In genomic region chr12:55720894-55721444, GRCh38 we compare ENCODE assay signal across 8 cellular contexts.
DNase-seq lines count a peak whose midpoint lies in the region; ATAC-seq lines count a peak whose summit lies in the region.

No MANE protein-coding gene starts in this region.

- no peak for ATAC-seq in GM21737 (IDR thresholded peaks at IDR 0.05; ENCODE audit: unreplicated experiment)
- ATAC-seq in HG03521 (IDR thresholded peaks at IDR 0.05; ENCODE audit: unreplicated experiment), result no peak

- DNase-seq in SHP77 (lab: John Stamatoyannopoulos, UW), result peak; percentile 41 to 65
- no peak for DNase-seq in SHP77 treated with DMSO at 0.1 percent for 48 hours (lab: John Stamatoyannopoulos, UW)
- peak; percentile 74 to 76 for DNase-seq in NOMO-1 (lab: John Stamatoyannopoulos, UW; ENCODE audit: unreplicated experiment in 2 of 2)
- peak; percentile 65 for DNase-seq in ecto neural progenitor cell (ENCODE audit: low spot score)
- DNase-seq in middle frontal gyrus (ENCODE audit: extremely low spot score, low spot score), result peak; percentile 49
- no peak for DNase-seq in activated gamma-delta T cell treated with Interleukin-2 at 50 U/mL for 16 hours

Comparison
In these comparisons a context has a peak if more than half of its experiments do, and no peak if none do; other contexts are left out.
1. DNase-seq: peak in SHP77 (2 of 2), NOMO-1 (2 of 2), ecto neural progenitor cell (single experiment) and middle frontal gyrus (single experiment); none in SHP77 treated with DMSO at 0.1 percent for 48 hours (single experiment) and activated gamma-delta T cell treated with Interleukin-2 at 50 U/mL for 16 hours (single experiment).